In genomic region chr17:193841-194806, GRCh38 we compare ENCODE assay signal across 20 cellular contexts. TPM values are rescaled to one million over a fixed set of nuclear protein-coding genes. Genes with fewer than 3 reads are reported as not detected.
DNase-seq lines count a peak whose midpoint lies in the region; ATAC-seq and TF ChIP-seq lines count a peak whose summit lies in the region.
"Had no signal": no experiment of that assay in that cellular context is flagged by ENCODE, and none has a peak within 500 bp of the region (broad histone marks: within the 10 kb centered on the region; RNA-seq: fewer than 3 reads in every experiment).

No MANE protein-coding gene starts in this region.

- H3K4me3 ChIP-seq in adrenal gland (no peak overlapping the region), mucosa of descending colon (no peak overlapping the region)
- H3K4me3 ChIP-seq: HAP-1, uterus had no signal

- no peaks in the 10 kb centered on the region for H3K27me3 ChIP-seq in adrenal gland
- H3K27me3 ChIP-seq: uterus had no signal

- TF ChIP-seq POLR2A in adrenal gland (IDR thresholded peaks at IDR 0.05), result no peak

- 19 to 49% (median 35%) methylated on average over 16 to 31 of the region's 31 CpGs for WGBS in adrenal gland, 4 donors

- ATAC-seq in mucosa of descending colon (peak; percentile 73), HG02798 (IDR thresholded peaks at IDR 0.05; ENCODE audit: poor library complexity, unreplicated experiment) (no peak), HG02588 (IDR thresholded peaks at IDR 0.05; ENCODE audit: unreplicated experiment) (no peak), HG03460 (IDR thresholded peaks at IDR 0.05; ENCODE audit: unreplicated experiment) (no peak), GM18868 (IDR thresholded peaks at IDR 0.05; ENCODE audit: unreplicated experiment) (no peak)

- H3K4me1 ChIP-seq in adrenal gland (replicated peaks in 1 of 2) (peaks cover 9 to 15% of the 10 kb centered on the region in 2 donors), mucosa of descending colon (ENCODE audit: low read depth) (no peaks in the 10 kb centered on the region)
- H3K4me1 ChIP-seq: HAP-1, uterus had no signal

- peak overlapping the region in 2 of 5 donors; percentile 1 to 32 for H3K27ac ChIP-seq in adrenal gland
- H3K27ac ChIP-seq: uterus had no signal

- H3K36me3 ChIP-seq in adrenal gland (replicated peaks in 1 of 2) (no peaks in the 10 kb centered on the region), mucosa of descending colon (ENCODE audit: low read depth) (no peaks in the 10 kb centered on the region)
- H3K36me3 ChIP-seq: HAP-1, uterus had no signal

- DNase-seq in Ammon's horn (ENCODE audit: low spot score) (peak; percentile 59), NCI-H1694 treated with DMSO at 0.1 percent for 48 hours (lab: John Stamatoyannopoulos, UW) (peak; percentile 68), adrenal gland (peak in 6 of 7 donors; percentile 68 to 87 (median 78)), mucosa of descending colon (no peak)
- DNase-seq: activated B cell treated with CpG ODN at 0.5 μM for 24 hours; activated gamma-delta T cell treated with Interleukin-2 at 50 U/mL for 16 hours; cortex of kidney; KBM-7; NCI-H1092 treated with DMSO at 0.1 percent for 48 hours; NCI-H526; stimulated activated naive CD4-positive, alpha-beta T cell treated with Interleukin-2 at 50 U/mL for 16 hours; uterus had no signal

- no peak for TF ChIP-seq CTCF in adrenal gland (IDR thresholded peaks at IDR 0.05)
- no peak for TF ChIP-seq CTCF in mucosa of descending colon (IDR thresholded peaks at IDR 0.05)

- intact Hi-C loops in adrenal gland (cut with DNase I) (no loop called here), mucosa of descending colon (cut with DNase I, micrococcal nuclease) (no loop called here)

- H3K9me3 ChIP-seq in adrenal gland (replicated peaks in 1 of 3) (no peaks in the 10 kb centered on the region), mucosa of descending colon (no peaks in the 10 kb centered on the region)
- H3K9me3 ChIP-seq: HAP-1, uterus had no signal

RNA-seq across cellular contexts. Expression of gene DOC2B, which starts 12.7 kb away (rescaled TPM):
- total RNA-seq in adrenal gland, result 10 to 100 TPM in 1 of 8 donors, 1 to 10 TPM in 7; 2.6 to 15.7 (median 6.6) TPM
- 10 to 100 TPM in 1 of 3 donors, 1 to 10 TPM in 2; 5.3 to 11.3 (median 5.8) TPM for polyA plus RNA-seq in adrenal gland
- 1 to 10 TPM; 3.2 to 6.7 (median 4.0) TPM for total RNA-seq in mucosa of descending colon
- total RNA-seq: activated B cell treated with CpG ODN at 0.5 μM for 24 hours had no signal
- polyA plus RNA-seq: CD8-positive, alpha-beta memory T cell had no signal

RNA-seq across cellular contexts. Expression of gene SCGB1C2, which starts 56.8 kb away (rescaled TPM):
- total RNA-seq in adrenal gland, result not detected
- not detected for polyA plus RNA-seq in adrenal gland
- total RNA-seq in mucosa of descending colon, result not detected
- total RNA-seq: activated B cell treated with CpG ODN at 0.5 μM for 24 hours; CD8-positive, alpha-beta memory T cell; epithelial cell of proximal tubule; glomerular endothelial cell; uterus had no signal
- polyA plus RNA-seq: CD8-positive, alpha-beta memory T cell had no signal

Comparison
In these comparisons a context has a peak if more than half of its experiments do, and no peak if none do; other contexts are left out.
1. DNase-seq: peak in Ammon's horn (single experiment), NCI-H1694 treated with DMSO at 0.1 percent for 48 hours (single experiment) and adrenal gland (6 of 7); none in mucosa of descending colon (0 of 3).